ENCODE assay signal across 1 cellular context in the genomic region with DNA sequence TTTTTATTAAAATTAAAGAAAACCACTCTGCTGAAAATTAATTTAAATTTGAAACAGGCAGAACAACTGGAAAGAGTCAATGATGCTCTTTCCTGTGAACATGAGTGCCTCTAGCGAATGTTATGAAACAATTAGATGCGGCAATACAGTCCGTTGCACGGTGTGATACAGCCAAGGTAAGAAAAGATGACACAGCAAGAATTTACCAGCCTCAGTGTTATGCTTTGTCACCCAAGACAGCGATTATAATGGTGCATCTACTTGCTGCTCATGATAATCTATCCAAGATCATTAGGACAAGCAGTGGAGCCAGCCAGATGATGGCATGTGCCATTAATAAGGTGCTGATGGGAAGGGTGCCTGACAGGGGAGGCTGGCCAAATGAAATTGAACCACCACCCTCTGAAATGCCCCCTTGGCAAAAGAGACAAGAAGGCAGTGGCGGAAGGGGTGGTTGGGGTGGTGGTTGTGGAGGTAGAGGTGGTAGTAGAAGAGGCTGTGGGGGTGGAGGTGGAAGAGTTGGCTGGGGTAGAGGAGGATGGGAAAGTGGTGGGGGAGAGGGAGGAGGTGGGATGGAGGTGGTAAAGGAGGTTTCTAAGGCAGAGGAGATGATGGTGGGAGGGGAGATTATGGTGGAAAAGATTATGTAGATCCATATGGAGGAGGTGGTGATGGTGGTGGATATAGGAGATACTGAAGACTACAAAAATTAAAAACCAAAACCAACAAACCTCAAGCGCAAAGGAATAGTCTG.
TF ChIP-seq lines count a peak whose summit lies in the region.

No MANE protein-coding gene starts in this region.

TF ChIP-seq in K562, 482 proteins besides CTCF, POLR2A, EP300 and RAD21 (continued from another document):
- TF ChIP-seq, protein P1, sequence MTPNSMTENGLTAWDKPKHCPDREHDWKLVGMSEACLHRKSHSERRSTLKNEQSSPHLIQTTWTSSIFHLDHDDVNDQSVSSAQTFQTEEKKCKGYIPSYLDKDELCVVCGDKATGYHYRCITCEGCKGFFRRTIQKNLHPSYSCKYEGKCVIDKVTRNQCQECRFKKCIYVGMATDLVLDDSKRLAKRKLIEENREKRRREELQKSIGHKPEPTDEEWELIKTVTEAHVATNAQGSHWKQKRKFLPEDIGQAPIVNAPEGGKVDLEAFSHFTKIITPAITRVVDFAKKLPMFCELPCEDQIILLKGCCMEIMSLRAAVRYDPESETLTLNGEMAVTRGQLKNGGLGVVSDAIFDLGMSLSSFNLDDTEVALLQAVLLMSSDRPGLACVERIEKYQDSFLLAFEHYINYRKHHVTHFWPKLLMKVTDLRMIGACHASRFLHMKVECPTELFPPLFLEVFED (CRISPR knock-in tag; conservative IDR thresholded peaks at IDR 0.05) = 0 out of 2 replicates have a peak, but pooled peaks have one; percentile 20
- TF ChIP-seq TAF9B (IDR thresholded peaks at IDR 0.05; ENCODE audit: partially characterized antibody) = no peak
